29 cellular contexts compared by ENCODE assay signal in genomic region chr18:47109049-47109448, GRCh38.
"Had no signal": no experiment of that assay in that cellular context is flagged by ENCODE, and none has a peak within 500 bp of the region (broad histone marks: within the 10 kb centered on the region; RNA-seq: fewer than 3 reads in every experiment).

No MANE protein-coding gene starts in this region.

- H3K4me2 ChIP-seq: smooth muscle cell had no signal

- H3K27me3 ChIP-seq: breast epithelium, heart right ventricle, neutrophil, ovary, uterus had no signal

- H3K9me3 ChIP-seq: breast epithelium, heart right ventricle, lower lobe of right lung, neutrophil, ovary, uterus had no signal

- H3K9me3 Mint-ChIP-seq: activated naive CD4-positive, alpha-beta T cell treated with anti-CD3 and anti-CD28 coated beads, Interleukin-2, amount 50 U/mL, for 72 hours; activated T-cell treated with anti-CD3 and anti-CD28 coated beads, Interleukin-2, amount 50 U/mL, for 72 hours; central memory CD8-positive, alpha-beta T cell; natural killer cell treated with Interleukin-12 subunit alpha and Interleukin-12 subunit beta and Interleukin-15 and Interleukin-18, amount 100 ng/mL, for 72 hours; stimulated activated memory B cell treated with anti-CD40 and anti-IgM and Interleukin-4, amounts not matched to agents 10 μg/mL and 1 μg/mL and 100 μg/mL, for 72 hours; stimulated activated naive CD8-positive, alpha-beta T cell treated with anti-CD3 and anti-CD28 coated beads, Interleukin-15, amount 100 ng/mL, for 72 hours; type B pancreatic cell had no signal

- H3K4me3 Mint-ChIP-seq: activated CD8-positive, alpha-beta memory T cell treated with anti-CD3 and anti-CD28 coated beads, Interleukin-2, amount 10 ng/mL, durations not matched to agents 7 days and 5 days; activated CD8-positive, alpha-beta T cell treated with anti-CD3 and anti-CD28 coated beads, Interleukin-2, amount 10 ng/mL, durations not matched to agents 7 days and 5 days; activated T-cell treated with anti-CD3 and anti-CD28 coated beads, Interleukin-2, amount 50 U/mL, for 72 hours; central memory CD8-positive, alpha-beta T cell; natural killer cell treated with Interleukin-12 subunit alpha and Interleukin-12 subunit beta and Interleukin-15 and Interleukin-18, amount 100 ng/mL, for 72 hours; stimulated activated memory B cell treated with anti-CD40 and anti-IgM and Interleukin-4, amounts not matched to agents 10 μg/mL and 1 μg/mL and 100 μg/mL, for 72 hours; stimulated activated naive CD8-positive, alpha-beta T cell treated with anti-CD3 and anti-CD28 coated beads, Interleukin-15, amount 100 ng/mL, for 72 hours; type B pancreatic cell had no signal

- DNase-seq: activated CD4-positive, alpha-beta T cell treated with anti-CD3 and anti-CD28 coated beads for 1 hour; activated CD4-positive, alpha-beta T cell treated with anti-CD3 and anti-CD28 coated beads, Interleukin-2, amount 50 U/mL, for 1 hour; activated CD8-positive, alpha-beta memory T cell treated with anti-CD3 and anti-CD28 coated beads, Interleukin-2, amount 10 ng/mL, durations not matched to agents 7 days and 5 days; activated CD8-positive, alpha-beta T cell treated with anti-CD3 and anti-CD28 coated beads, Interleukin-2, amount 10 ng/mL, durations not matched to agents 7 days and 5 days; activated naive CD4-positive, alpha-beta T cell; activated T-cell treated with anti-CD3 and anti-CD28 coated beads for 4 hours; activated T-cell treated with anti-CD3 and anti-CD28 coated beads, Interleukin-2, amount 50 U/mL, for 72 hours; heart right ventricle; lower lobe of right lung; mesenchymal stem cell; ovary; retina; stimulated activated CD4-positive, alpha-beta T cell treated with anti-CD3 and anti-CD28 coated beads, Interleukin-1b, Interleukin-23, amount 100 ng/mL, for 48 hours; stimulated activated CD4-positive, alpha-beta T cell treated with anti-CD3 and anti-CD28 coated beads, Interleukin-4, amount 100 ng/mL, for 4 hours; stimulated activated CD8-positive, alpha-beta memory T cell treated with anti-CD3 and anti-CD28 coated beads, Interleukin-4, amount 100 ng/mL, for 48 hours; stimulated activated naive CD8-positive, alpha-beta T cell treated with anti-CD3 and anti-CD28 coated beads, Interleukin-15, amount 100 ng/mL, for 72 hours; T-helper 2 cell; uterus had no signal

- H3K27me3 Mint-ChIP-seq: activated CD8-positive, alpha-beta memory T cell treated with anti-CD3 and anti-CD28 coated beads, Interleukin-2, amount 10 ng/mL, durations not matched to agents 7 days and 5 days; central memory CD8-positive, alpha-beta T cell; natural killer cell treated with Interleukin-12 subunit alpha and Interleukin-12 subunit beta and Interleukin-15 and Interleukin-18, amount 100 ng/mL, for 72 hours; progenitor cell of endocrine pancreas; stimulated activated memory B cell treated with anti-CD40 and anti-IgM and Interleukin-4, amounts not matched to agents 10 μg/mL and 1 μg/mL and 100 μg/mL, for 72 hours; stimulated activated naive CD8-positive, alpha-beta T cell treated with anti-CD3 and anti-CD28 coated beads, Interleukin-15, amount 100 ng/mL, for 72 hours; type B pancreatic cell had no signal

- H3K4me1 ChIP-seq: breast epithelium, lower lobe of right lung, uterus had no signal

- ATAC-seq: activated CD8-positive, alpha-beta memory T cell treated with anti-CD3 and anti-CD28 coated beads, Interleukin-2, amount 10 ng/mL, durations not matched to agents 7 days and 5 days; activated CD8-positive, alpha-beta T cell treated with anti-CD3 and anti-CD28 coated beads, Interleukin-2, amount 10 ng/mL, durations not matched to agents 7 days and 5 days; activated naive CD4-positive, alpha-beta T cell treated with anti-CD3 and anti-CD28 coated beads, Interleukin-2, amount 50 U/mL, for 72 hours; activated T-cell treated with anti-CD3 and anti-CD28 coated beads, Interleukin-2, amount 50 U/mL, for 72 hours; heart right ventricle; lower lobe of right lung; natural killer cell treated with Interleukin-12 subunit alpha and Interleukin-12 subunit beta and Interleukin-15 and Interleukin-18, amount 100 ng/mL, for 72 hours; sciatic nerve; stimulated activated memory B cell treated with anti-CD40 and anti-IgM and Interleukin-4, amounts not matched to agents 10 μg/mL and 1 μg/mL and 100 μg/mL, for 72 hours; stimulated activated naive CD8-positive, alpha-beta T cell treated with anti-CD3 and anti-CD28 coated beads, Interleukin-15, amount 100 ng/mL, for 72 hours had no signal

- H3K27ac Mint-ChIP-seq: activated CD8-positive, alpha-beta memory T cell treated with anti-CD3 and anti-CD28 coated beads, Interleukin-2, amount 10 ng/mL, durations not matched to agents 7 days and 5 days; activated CD8-positive, alpha-beta T cell treated with anti-CD3 and anti-CD28 coated beads, Interleukin-2, amount 10 ng/mL, durations not matched to agents 7 days and 5 days; stimulated activated memory B cell treated with anti-CD40 and anti-IgM and Interleukin-4, amounts not matched to agents 10 μg/mL and 1 μg/mL and 100 μg/mL, for 72 hours; type B pancreatic cell had no signal

- H3K4me3 ChIP-seq: breast epithelium, coronary artery, heart right ventricle, lower lobe of right lung, ovary, smooth muscle cell, uterus had no signal

- H3K27ac ChIP-seq: breast epithelium, coronary artery, heart right ventricle, lower lobe of right lung, neutrophil, ovary, uterus had no signal

- H3K4me1 Mint-ChIP-seq: activated CD8-positive, alpha-beta memory T cell treated with anti-CD3 and anti-CD28 coated beads, Interleukin-2, amount 10 ng/mL, durations not matched to agents 7 days and 5 days; central memory CD8-positive, alpha-beta T cell; stimulated activated memory B cell treated with anti-CD40 and anti-IgM and Interleukin-4, amounts not matched to agents 10 μg/mL and 1 μg/mL and 100 μg/mL, for 72 hours; stimulated activated naive CD8-positive, alpha-beta T cell treated with anti-CD3 and anti-CD28 coated beads, Interleukin-15, amount 100 ng/mL, for 72 hours had no signal

- H3K36me3 ChIP-seq: breast epithelium, ovary, uterus had no signal
